1 cellular context compared by ENCODE assay signal in the genomic region with DNA sequence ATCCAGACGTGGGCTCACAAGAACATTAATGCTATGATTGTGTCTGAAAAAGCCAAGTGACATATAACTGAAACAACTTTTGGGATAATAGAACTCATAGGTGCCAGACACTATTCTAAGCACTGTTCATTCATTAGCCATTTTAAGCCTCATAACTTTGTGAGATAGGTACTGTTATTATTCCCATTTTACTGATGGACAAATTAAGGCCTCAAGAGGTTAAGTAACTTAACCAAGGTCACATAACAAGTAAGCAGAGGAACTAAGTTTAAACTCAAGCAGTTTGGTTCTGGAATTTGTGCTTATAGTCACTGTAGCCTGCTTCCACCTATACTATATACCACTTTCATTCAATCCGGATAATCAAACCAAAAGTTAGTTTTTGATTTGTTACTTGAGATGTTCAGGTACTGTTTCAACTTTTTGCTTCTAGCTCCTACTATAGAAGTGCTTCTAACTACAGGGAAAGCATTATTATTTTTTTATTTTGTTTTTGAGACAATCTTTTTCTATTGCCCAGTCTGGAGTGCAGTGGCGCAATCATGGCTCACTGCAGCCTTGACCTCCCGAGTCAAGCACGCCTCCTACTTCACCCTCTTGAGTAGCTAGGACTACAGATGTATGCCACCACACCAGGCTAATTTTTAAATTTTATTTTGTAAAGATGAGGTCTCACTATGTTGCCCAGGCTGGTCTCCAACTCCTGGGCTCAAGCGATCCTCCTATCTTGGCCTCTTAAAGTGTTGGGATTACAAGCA.
TF ChIP-seq lines count a peak whose summit lies in the region.

No MANE protein-coding gene starts in this region.

TF ChIP-seq in SK-N-SH, 30 proteins besides CTCF, POLR2A, EP300 and RAD21 (continued from another document):
- TF ChIP-seq, protein P1, sequence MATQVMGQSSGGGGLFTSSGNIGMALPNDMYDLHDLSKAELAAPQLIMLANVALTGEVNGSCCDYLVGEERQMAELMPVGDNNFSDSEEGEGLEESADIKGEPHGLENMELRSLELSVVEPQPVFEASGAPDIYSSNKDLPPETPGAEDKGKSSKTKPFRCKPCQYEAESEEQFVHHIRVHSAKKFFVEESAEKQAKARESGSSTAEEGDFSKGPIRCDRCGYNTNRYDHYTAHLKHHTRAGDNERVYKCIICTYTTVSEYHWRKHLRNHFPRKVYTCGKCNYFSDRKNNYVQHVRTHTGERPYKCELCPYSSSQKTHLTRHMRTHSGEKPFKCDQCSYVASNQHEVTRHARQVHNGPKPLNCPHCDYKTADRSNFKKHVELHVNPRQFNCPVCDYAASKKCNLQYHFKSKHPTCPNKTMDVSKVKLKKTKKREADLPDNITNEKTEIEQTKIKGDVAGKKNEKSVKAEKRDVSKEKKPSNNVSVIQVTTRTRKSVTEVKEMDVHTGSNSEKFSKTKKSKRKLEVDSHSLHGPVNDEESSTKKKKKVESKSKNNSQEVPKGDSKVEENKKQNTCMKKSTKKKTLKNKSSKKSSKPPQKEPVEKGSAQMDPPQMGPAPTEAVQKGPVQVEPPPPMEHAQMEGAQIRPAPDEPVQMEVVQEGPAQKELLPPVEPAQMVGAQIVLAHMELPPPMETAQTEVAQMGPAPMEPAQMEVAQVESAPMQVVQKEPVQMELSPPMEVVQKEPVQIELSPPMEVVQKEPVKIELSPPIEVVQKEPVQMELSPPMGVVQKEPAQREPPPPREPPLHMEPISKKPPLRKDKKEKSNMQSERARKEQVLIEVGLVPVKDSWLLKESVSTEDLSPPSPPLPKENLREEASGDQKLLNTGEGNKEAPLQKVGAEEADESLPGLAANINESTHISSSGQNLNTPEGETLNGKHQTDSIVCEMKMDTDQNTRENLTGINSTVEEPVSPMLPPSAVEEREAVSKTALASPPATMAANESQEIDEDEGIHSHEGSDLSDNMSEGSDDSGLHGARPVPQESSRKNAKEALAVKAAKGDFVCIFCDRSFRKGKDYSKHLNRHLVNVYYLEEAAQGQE (IDR thresholded peaks at IDR 0.05; ENCODE audit: low read depth, low read length): no peak
- no peak for TF ChIP-seq ZBTB33 (IDR thresholded peaks at IDR 0.05; ENCODE audit: borderline replicate concordance, low read depth)
- TF ChIP-seq, protein P2, sequence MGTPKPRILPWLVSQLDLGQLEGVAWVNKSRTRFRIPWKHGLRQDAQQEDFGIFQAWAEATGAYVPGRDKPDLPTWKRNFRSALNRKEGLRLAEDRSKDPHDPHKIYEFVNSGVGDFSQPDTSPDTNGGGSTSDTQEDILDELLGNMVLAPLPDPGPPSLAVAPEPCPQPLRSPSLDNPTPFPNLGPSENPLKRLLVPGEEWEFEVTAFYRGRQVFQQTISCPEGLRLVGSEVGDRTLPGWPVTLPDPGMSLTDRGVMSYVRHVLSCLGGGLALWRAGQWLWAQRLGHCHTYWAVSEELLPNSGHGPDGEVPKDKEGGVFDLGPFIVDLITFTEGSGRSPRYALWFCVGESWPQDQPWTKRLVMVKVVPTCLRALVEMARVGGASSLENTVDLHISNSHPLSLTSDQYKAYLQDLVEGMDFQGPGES (IDR thresholded peaks at IDR 0.05; ENCODE audit: low read depth, low read length): no peak
- no peak for TF ChIP-seq FOXM1 (IDR thresholded peaks at IDR 0.05; ENCODE audit: low read depth)
- TF ChIP-seq USF2 (IDR thresholded peaks at IDR 0.05; ENCODE audit: borderline replicate concordance, low read depth, low read length): no peak
- TF ChIP-seq TCF12 (IDR thresholded peaks at IDR 0.05): no peak
- TF ChIP-seq GABPA (IDR thresholded peaks at IDR 0.05; ENCODE audit: low read depth): no peak
- TF ChIP-seq TEAD4 (IDR thresholded peaks at IDR 0.05; ENCODE audit: borderline replicate concordance, insufficient read depth): no peak
- no peak for TF ChIP-seq EZH2phosphoT487 (IDR thresholded peaks at IDR 0.05; ENCODE audit: borderline replicate concordance, low read depth)
- TF ChIP-seq RCOR1 (IDR thresholded peaks at IDR 0.05; ENCODE audit: low read length): no peak
- TF ChIP-seq MAX (IDR thresholded peaks at IDR 0.05; ENCODE audit: low read depth): no peak
- TF ChIP-seq ELF1 (IDR thresholded peaks at IDR 0.05): no peak
- TF ChIP-seq FOSL2 (IDR thresholded peaks at IDR 0.05; ENCODE audit: borderline replicate concordance, low read depth): no peak
- no peak for TF ChIP-seq YY1 (IDR thresholded peaks at IDR 0.05; ENCODE audit: low read depth)
